Comparison of ENCODE assay signal across 20 cellular contexts in the genomic region with DNA sequence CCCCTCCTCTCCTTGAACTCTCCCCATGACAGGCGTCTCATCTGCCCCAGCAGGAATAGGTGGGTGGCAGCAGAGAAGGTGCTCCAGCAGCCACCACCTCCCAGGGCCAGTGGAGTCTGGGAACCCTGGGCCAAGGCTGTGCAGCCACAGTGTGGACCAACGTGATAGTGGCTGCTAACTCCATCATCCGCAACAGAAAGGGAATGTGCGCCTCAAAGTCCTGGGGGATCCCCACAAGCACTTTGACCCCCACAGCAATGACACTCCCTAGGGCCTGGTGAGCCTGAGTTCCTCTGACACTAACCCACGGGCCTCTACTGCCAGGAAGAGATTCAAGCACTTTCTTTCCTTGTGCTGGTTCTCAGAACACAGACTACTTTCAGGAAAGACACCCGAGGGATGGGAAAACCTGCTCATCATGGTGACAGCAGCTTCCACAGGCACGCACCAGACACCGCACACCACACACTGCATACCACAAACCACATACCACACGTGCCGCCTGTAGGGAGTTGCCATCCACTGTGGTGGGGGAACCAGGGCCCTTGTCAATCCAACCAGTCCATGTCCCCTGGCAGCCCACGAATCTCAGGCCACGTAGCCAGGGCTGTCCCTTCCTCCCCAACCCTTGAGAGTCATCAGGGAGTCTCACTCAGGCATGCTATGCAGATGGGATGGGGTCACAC. TPM values are rescaled to one million over a fixed set of nuclear protein-coding genes. Genes with fewer than 3 reads are reported as not detected.
DNase-seq lines count a peak whose midpoint lies in the region; ATAC-seq, FAIRE-seq and TF ChIP-seq lines count a peak whose summit lies in the region.
"Had no signal": no experiment of that assay in that cellular context is flagged by ENCODE, and none has a peak within 500 bp of the region (broad histone marks: within the 10 kb centered on the region; RNA-seq: fewer than 3 reads in every experiment).

No MANE protein-coding gene starts in this region.

- CTCF ChIA-PET in activated naive CD4-positive, alpha-beta T cell treated with anti-CD3 and anti-CD28 coated beads for 36 hours (lab: Charles Lee): no interaction called here

- no peak for ATAC-seq in GM21423 (IDR thresholded peaks at IDR 0.05; ENCODE audit: unreplicated experiment)
- ATAC-seq: naive thymus-derived CD4-positive, alpha-beta T cell had no signal

- no peaks in the 10 kb centered on the region for H3K9me3 Mint-ChIP-seq in activated naive CD4-positive, alpha-beta T cell treated with anti-CD3 and anti-CD28 coated beads for 36 hours
- no peaks in the 10 kb centered on the region for H3K9me3 Mint-ChIP-seq in stimulated activated naive CD8-positive, alpha-beta T cell treated with anti-CD3 and anti-CD28 coated beads, Interleukin-15, Interleukin-2, amounts not matched to agents 100 ng/mL and 50 ng/mL, for 24 hours
- H3K9me3 Mint-ChIP-seq: immature natural killer cell; naive thymus-derived CD4-positive, alpha-beta T cell had no signal

- peak; percentile 64 for DNase-seq in activated naive CD4-positive, alpha-beta T cell treated with anti-CD3 and anti-CD28 coated beads for 36 hours
- no peak for DNase-seq in activated naive CD4-positive, alpha-beta T cell treated with anti-CD3 and anti-CD28 coated beads, Interleukin-2, amount 50 U/mL, for 16 hours
- peak; percentile 25 for DNase-seq in OCI-M1 (lab: John Stamatoyannopoulos, UW)
- no peak for DNase-seq in bronchial epithelial cell (ENCODE audit: low read depth)
- DNase-seq in DMS153 (lab: John Stamatoyannopoulos, UW): no peak
- DNase-seq in NCI-H1092 (lab: John Stamatoyannopoulos, UW): no peak
- DNase-seq: activated gamma-delta T cell treated with Interleukin-2 at 50 U/mL for 16 hours; brain microvascular endothelial cell; Caco-2; H7; immature natural killer cell; naive thymus-derived CD4-positive, alpha-beta T cell; NCI-H187 treated with DMSO at 0.1 percent for 48 hours; NCI-H510A; SJCRH30 had no signal

- peaks cover 1% of the 10 kb centered on the region for H3K36me3 ChIP-seq in bronchial epithelial cell (ENCODE audit: control insufficient read depth, insufficient read depth, low read length)
- H3K36me3 ChIP-seq: brain microvascular endothelial cell, SJCRH30 had no signal

- peak; percentile 79 for FAIRE-seq in bronchial epithelial cell (lab: Jason Lieb, UNC)

- no peak for TF ChIP-seq CTCF in bronchial epithelial cell (IDR thresholded peaks at IDR 0.05; ENCODE audit: insufficient read depth, low read length, severe bottlenecking)

- peak overlapping the region; percentile 15 for H3K27ac Mint-ChIP-seq in activated naive CD4-positive, alpha-beta T cell treated with anti-CD3 and anti-CD28 coated beads for 36 hours
- H3K27ac Mint-ChIP-seq in stimulated activated naive CD8-positive, alpha-beta T cell treated with anti-CD3 and anti-CD28 coated beads, Interleukin-15, Interleukin-2, amounts not matched to agents 100 ng/mL and 50 ng/mL, for 24 hours: peak overlapping the region; percentile 51

- H3K4me3 Mint-ChIP-seq in activated naive CD4-positive, alpha-beta T cell treated with anti-CD3 and anti-CD28 coated beads for 36 hours: no peak overlapping the region
- no peak overlapping the region for H3K4me3 Mint-ChIP-seq in stimulated activated naive CD8-positive, alpha-beta T cell treated with anti-CD3 and anti-CD28 coated beads, Interleukin-15, Interleukin-2, amounts not matched to agents 100 ng/mL and 50 ng/mL, for 24 hours

- peaks cover 21% of the 10 kb centered on the region for H3K4me1 Mint-ChIP-seq in activated naive CD4-positive, alpha-beta T cell treated with anti-CD3 and anti-CD28 coated beads for 36 hours (ENCODE audit: low read depth)
- peaks cover 23% of the 10 kb centered on the region for H3K4me1 Mint-ChIP-seq in stimulated activated naive CD8-positive, alpha-beta T cell treated with anti-CD3 and anti-CD28 coated beads, Interleukin-15, Interleukin-2, amounts not matched to agents 100 ng/mL and 50 ng/mL, for 24 hours (ENCODE audit: low read depth)

- no peaks in the 10 kb centered on the region for H3K27me3 ChIP-seq in bronchial epithelial cell (ENCODE audit: control insufficient read depth, insufficient read depth, low read length)
- H3K27me3 ChIP-seq: brain microvascular endothelial cell, SJCRH30 had no signal

- H3K27me3 Mint-ChIP-seq in activated naive CD4-positive, alpha-beta T cell treated with anti-CD3 and anti-CD28 coated beads for 36 hours (ENCODE audit: low read depth): no peaks in the 10 kb centered on the region
- H3K27me3 Mint-ChIP-seq in stimulated activated naive CD8-positive, alpha-beta T cell treated with anti-CD3 and anti-CD28 coated beads, Interleukin-15, Interleukin-2, amounts not matched to agents 100 ng/mL and 50 ng/mL, for 24 hours: no peaks in the 10 kb centered on the region
- H3K27me3 Mint-ChIP-seq: naive thymus-derived CD4-positive, alpha-beta T cell had no signal

- no peak overlapping the region for H3K4me3 ChIP-seq in bronchial epithelial cell (ENCODE audit: low read depth, low read length)
- H3K4me3 ChIP-seq: SJCRH30 had no signal

- intact Hi-C loops in activated naive CD4-positive, alpha-beta T cell treated with anti-CD3 and anti-CD28 coated beads for 36 hours (cut with micrococcal nuclease): no loop called here

- H3K36me3 Mint-ChIP-seq in activated naive CD4-positive, alpha-beta T cell treated with anti-CD3 and anti-CD28 coated beads for 36 hours (ENCODE audit: low read depth): no peaks in the 10 kb centered on the region
- H3K36me3 Mint-ChIP-seq in stimulated activated naive CD8-positive, alpha-beta T cell treated with anti-CD3 and anti-CD28 coated beads, Interleukin-15, Interleukin-2, amounts not matched to agents 100 ng/mL and 50 ng/mL, for 24 hours (ENCODE audit: low read depth): no peaks in the 10 kb centered on the region
- H3K36me3 Mint-ChIP-seq: immature natural killer cell; naive thymus-derived CD4-positive, alpha-beta T cell had no signal

RNA-seq across cellular contexts. Expression of gene SLC25A1, which starts 3.4 kb away (rescaled TPM):
- total RNA-seq in activated naive CD4-positive, alpha-beta T cell treated with anti-CD3 and anti-CD28 coated beads for 36 hours: 10 to 100 TPM; 54.0 to 58.4 TPM
- total RNA-seq in bronchial epithelial cell: 62.3 and 71.6 TPM in 2 replicates

RNA-seq across cellular contexts. Expression of gene GSC2, which starts 31.8 kb away (rescaled TPM):
- total RNA-seq in activated naive CD4-positive, alpha-beta T cell treated with anti-CD3 and anti-CD28 coated beads for 36 hours: not detected
- total RNA-seq in bronchial epithelial cell: not detected in 2 replicates
- total RNA-seq: Caco-2; H7; HT-29; naive thymus-derived CD4-positive, alpha-beta T cell; SJCRH30 had no signal

RNA-seq across cellular contexts. Expression of gene ESS2, which starts 37.5 kb away (rescaled TPM):
- 10 to 100 TPM in 1 of 2 experiments, 1 to 10 TPM in 1; 9.9 to 11.0 TPM for total RNA-seq in activated naive CD4-positive, alpha-beta T cell treated with anti-CD3 and anti-CD28 coated beads for 36 hours
- 6.9 and 12.9 TPM in 2 replicates for total RNA-seq in bronchial epithelial cell

RNA-seq across cellular contexts. Expression of gene TSSK2, which starts 50.8 kb away (rescaled TPM):
- not detected for total RNA-seq in activated naive CD4-positive, alpha-beta T cell treated with anti-CD3 and anti-CD28 coated beads for 36 hours
- total RNA-seq in bronchial epithelial cell: not detected in 2 replicates
- total RNA-seq: Caco-2, H7, HT-29, lower leg skin, pulmonary artery endothelial cell, SJCRH30 had no signal

RNA-seq across cellular contexts. Expression of gene DGCR2, which starts 59.7 kb away (rescaled TPM):
- total RNA-seq in activated naive CD4-positive, alpha-beta T cell treated with anti-CD3 and anti-CD28 coated beads for 36 hours: 10 to 100 TPM; 15.4 to 16.4 TPM
- 50.0 and 60.7 TPM in 2 replicates for total RNA-seq in bronchial epithelial cell

Comparison
In these comparisons a context has a peak if more than half of its experiments do, and no peak if none do; other contexts are left out.
1. DNase-seq: peak in activated naive CD4-positive, alpha-beta T cell treated with anti-CD3 and anti-CD28 coated beads for 36 hours (single experiment) and OCI-M1 (single experiment); none in activated naive CD4-positive, alpha-beta T cell treated with anti-CD3 and anti-CD28 coated beads, Interleukin-2, amount 50 U/mL, for 16 hours (single experiment), bronchial epithelial cell (single experiment), DMS153 (single experiment) and NCI-H1092 (single experiment).